ENCODE assay signal across 15 cellular contexts in genomic region chr3:155130001-155130400, GRCh38. TPM values are rescaled to one million over a fixed set of nuclear protein-coding genes. Genes with fewer than 3 reads are reported as not detected.
"Had no signal": no experiment of that assay in that cellular context is flagged by ENCODE, and none has a peak within 500 bp of the region (broad histone marks: within the 10 kb centered on the region; RNA-seq: fewer than 3 reads in every experiment).

No MANE protein-coding gene starts in this region.

- H3K27ac Mint-ChIP-seq: activated CD8-positive, alpha-beta T cell treated with anti-CD3 and anti-CD28 coated beads, Interleukin-2, amount 10 ng/mL, durations not matched to agents 7 days and 5 days; activated naive CD4-positive, alpha-beta T cell treated with anti-CD3 and anti-CD28 coated beads for 36 hours; brain; immature natural killer cell; T-helper 1 cell treated with Interleukin-12 subunit alpha and Interleukin-12 subunit beta and Interleukin-4 antibody, amounts not matched to agents 30 μg/mL and 1 μg/mL, for 36 hours; WTC11 had no signal

- ATAC-seq: activated CD8-positive, alpha-beta T cell treated with anti-CD3 and anti-CD28 coated beads, Interleukin-2, amount 10 ng/mL, durations not matched to agents 7 days and 5 days; left cardiac atrium; WTC11 had no signal

- H3K4me1 Mint-ChIP-seq: brain, immature natural killer cell, nephron had no signal

- H3K9me3 Mint-ChIP-seq: brain; nephron; T-helper 1 cell treated with Interleukin-12 subunit alpha and Interleukin-12 subunit beta and Interleukin-4 antibody, amounts not matched to agents 30 μg/mL and 1 μg/mL, for 36 hours had no signal

- DNase-seq: activated CD4-positive, alpha-beta T cell treated with anti-CD3 and anti-CD28 coated beads for 48 hours; activated CD8-positive, alpha-beta T cell treated with anti-CD3 and anti-CD28 coated beads, Interleukin-2, amount 10 ng/mL, durations not matched to agents 7 days and 5 days; activated naive CD4-positive, alpha-beta T cell treated with anti-CD3 and anti-CD28 coated beads for 36 hours; amniotic stem cell; dermis blood vessel endothelial cell; immature natural killer cell; left cardiac atrium; sigmoid colon; stimulated activated CD4-positive, alpha-beta T cell treated with anti-CD3 and anti-CD28 coated beads, Interleukin-2, amount 100 ng/mL, for 48 hours; stomach had no signal

- H3K4me3 ChIP-seq: sigmoid colon, stomach, thoracic aorta had no signal

- H3K27me3 Mint-ChIP-seq: brain had no signal

- H3K36me3 Mint-ChIP-seq: brain, immature natural killer cell, WTC11 had no signal

- H3K4me3 Mint-ChIP-seq: activated CD8-positive, alpha-beta T cell treated with anti-CD3 and anti-CD28 coated beads, Interleukin-2, amount 10 ng/mL, durations not matched to agents 7 days and 5 days; activated naive CD4-positive, alpha-beta T cell treated with anti-CD3 and anti-CD28 coated beads for 36 hours; brain; immature natural killer cell; nephron; T-helper 1 cell treated with Interleukin-12 subunit alpha and Interleukin-12 subunit beta and Interleukin-4 antibody, amounts not matched to agents 30 μg/mL and 1 μg/mL, for 36 hours; WTC11 had no signal

RNA-seq across cellular contexts. Expression of gene MME, which starts 49.9 kb away (rescaled TPM):
- total RNA-seq: activated CD8-positive, alpha-beta T cell treated with anti-CD3 and anti-CD28 coated beads, Interleukin-2, amount 10 ng/mL, durations not matched to agents 7 days and 5 days; activated naive CD4-positive, alpha-beta T cell treated with anti-CD3 and anti-CD28 coated beads for 36 hours had no signal
- polyA plus RNA-seq: immature natural killer cell had no signal
